12 cellular contexts compared by ENCODE assay signal in genomic region chr1:67647036-67647798, GRCh38. TPM values are rescaled to one million over a fixed set of nuclear protein-coding genes. Genes with fewer than 3 reads are reported as not detected.
DNase-seq lines count a peak whose midpoint lies in the region; TF ChIP-seq lines count a peak whose summit lies in the region.
"Had no signal": no experiment of that assay in that cellular context is flagged by ENCODE, and none has a peak within 500 bp of the region (broad histone marks: within the 10 kb centered on the region; RNA-seq: fewer than 3 reads in every experiment).

No MANE protein-coding gene starts in this region.

- DNase-seq in BE2C (peak; percentile 66), NCI-H1694 treated with DMSO at 0.1 percent for 48 hours (lab: John Stamatoyannopoulos, UW) (peak; percentile 88), MCF 10A (ENCODE audit: unreplicated experiment) (peak; percentile 87), mesenchymal stem cell (peak; percentile 17), NCI-H1436 (lab: John Stamatoyannopoulos, UW) (no peak), COLO668 (lab: John Stamatoyannopoulos, UW; ENCODE audit: unreplicated experiment) (no peak), KBM-7 (no peak)
- DNase-seq in activated naive CD4-positive, alpha-beta T cell treated with anti-CD3 and anti-CD28 coated beads for 36 hours = no peak
- DNase-seq: activated naive CD8-positive, alpha-beta T cell treated with anti-CD3 and anti-CD28 coated beads, Interleukin-2, amount 50 U/mL, for 24 hours; CD4-positive, CD25-positive, alpha-beta regulatory T cell; immature natural killer cell had no signal

- no peak overlapping the region for H4K8ac ChIP-seq in mesenchymal stem cell (ENCODE audit: low read length)

- H3K4me1 Mint-ChIP-seq in MCF 10A (ENCODE audit: insufficient read depth, unreplicated experiment) = no peaks in the 10 kb centered on the region
- no peaks in the 10 kb centered on the region for H3K4me1 Mint-ChIP-seq in activated naive CD4-positive, alpha-beta T cell treated with anti-CD3 and anti-CD28 coated beads for 36 hours (ENCODE audit: low read depth)
- H3K4me1 Mint-ChIP-seq: activated naive CD8-positive, alpha-beta T cell treated with anti-CD3 and anti-CD28 coated beads, Interleukin-2, amount 50 U/mL, for 24 hours; CD4-positive, CD25-positive, alpha-beta regulatory T cell; immature natural killer cell had no signal

- no peak overlapping the region for H2BK15ac ChIP-seq in mesenchymal stem cell (ENCODE audit: low read depth, poor library complexity, severe bottlenecking)

- no peaks in the 10 kb centered on the region for H3K9me3 ChIP-seq in BE2C
- no peaks in the 10 kb centered on the region for H3K9me3 ChIP-seq in mesenchymal stem cell (ENCODE audit: control insufficient read depth, low read length)

- no peak overlapping the region for H3K4ac ChIP-seq in mesenchymal stem cell (ENCODE audit: low read depth in 1 of 2, low read length in 2 of 2)

- no peak overlapping the region for H3K14ac ChIP-seq in mesenchymal stem cell (ENCODE audit: low read length in 2 of 2)

- H2AFZ ChIP-seq in mesenchymal stem cell (ENCODE audit: low read depth, low read length) = no peak overlapping the region

- H2BK120ac ChIP-seq in mesenchymal stem cell (ENCODE audit: low read depth, low read length) = no peak overlapping the region

- no peaks in the 10 kb centered on the region for H3K79me1 ChIP-seq in mesenchymal stem cell (replicated peaks; ENCODE audit: low read length, poor library complexity, severe bottlenecking)

- H3K4me3 Mint-ChIP-seq in MCF 10A (ENCODE audit: unreplicated experiment) = no peak overlapping the region
- H3K4me3 Mint-ChIP-seq in activated naive CD4-positive, alpha-beta T cell treated with anti-CD3 and anti-CD28 coated beads for 36 hours = no peak overlapping the region
- H3K4me3 Mint-ChIP-seq: activated naive CD8-positive, alpha-beta T cell treated with anti-CD3 and anti-CD28 coated beads, Interleukin-2, amount 50 U/mL, for 24 hours; CD4-positive, CD25-positive, alpha-beta regulatory T cell; immature natural killer cell had no signal

- peaks cover 16% of the 10 kb centered on the region for H3K4me1 ChIP-seq in BE2C
- H3K4me1 ChIP-seq in mesenchymal stem cell (ENCODE audit: control insufficient read depth, insufficient read depth, low read depth, low read length) = peaks cover 10% of the 10 kb centered on the region

- H3K4me3 ChIP-seq in BE2C (ENCODE audit: low read depth, low read length) (no peak overlapping the region; the same call in 1 of the 2 replicates), mesenchymal stem cell (ENCODE audit: insufficient read depth in 1 of 2, low read depth in 1 of 2, low read length in 2 of 2) (no peak overlapping the region)

- H2BK5ac ChIP-seq in mesenchymal stem cell (ENCODE audit: low read depth, low read length, poor library complexity, severe bottlenecking) = no peak overlapping the region

- H2BK12ac ChIP-seq in mesenchymal stem cell (ENCODE audit: low read length in 2 of 2) = peak overlapping the region in 1 of 2 experiments; percentile 72

- no peak for TF ChIP-seq CTCF in BE2C (IDR thresholded peaks at IDR 0.05; ENCODE audit: low read depth, low read length)
- no peak for TF ChIP-seq CTCF in MCF 10A (IDR thresholded peaks at IDR 0.05; ENCODE audit: unreplicated experiment)

- POLR2A ChIA-PET in MCF 10A (lab: Yijun Ruan, JAX) = interaction anchor here (1.0 to 2.4 kb wide), 4 partner anchors 9 to 86 kb away, joined by 3 to 11 read pairs (median 7); partner anchors contain the start of gene GADD45A

- intact Hi-C loops in MCF 10A (cut with micrococcal nuclease) = no loop called here
- intact Hi-C loops in activated naive CD4-positive, alpha-beta T cell treated with anti-CD3 and anti-CD28 coated beads for 36 hours (cut with micrococcal nuclease) = no loop called here

- no peak overlapping the region for H4K91ac ChIP-seq in mesenchymal stem cell (ENCODE audit: low read length)

- CTCF ChIA-PET in MCF 10A (lab: Yijun Ruan, JAX) = interaction anchor here (0.7 kb wide), 1 partner anchor 9 kb away, joined by 4 read pairs; no protein-coding TSS in a partner anchor
- CTCF ChIA-PET in activated naive CD4-positive, alpha-beta T cell treated with anti-CD3 and anti-CD28 coated beads for 36 hours (lab: Charles Lee) = interaction anchor here (0.7 to 1.7 kb wide), 3 partner anchors 113 to 119 kb away, joined by 4 to 5 read pairs (median 4); no protein-coding TSS in a partner anchor

- no peaks in the 10 kb centered on the region for H3K27me3 Mint-ChIP-seq in MCF 10A (ENCODE audit: insufficient read depth, unreplicated experiment)
- no peaks in the 10 kb centered on the region for H3K27me3 Mint-ChIP-seq in activated naive CD4-positive, alpha-beta T cell treated with anti-CD3 and anti-CD28 coated beads for 36 hours (ENCODE audit: low read depth)
- H3K27me3 Mint-ChIP-seq: activated naive CD8-positive, alpha-beta T cell treated with anti-CD3 and anti-CD28 coated beads, Interleukin-2, amount 50 U/mL, for 24 hours had no signal

- WGBS in mesenchymal stem cell = 42% methylated on average over 5 of the region's 7 CpGs

- H3K23ac ChIP-seq in mesenchymal stem cell (ENCODE audit: low read length in 2 of 2) = no peak overlapping the region

- H3K36me3 ChIP-seq in BE2C (no peaks in the 10 kb centered on the region), mesenchymal stem cell (ENCODE audit: control insufficient read depth in 1 of 2, insufficient read depth in 2 of 2, low read depth in 1 of 2, low read length in 2 of 2) (peaks cover 0 to 3% of the 10 kb centered on the region in 2 experiments)

- H3K9me3 Mint-ChIP-seq in MCF 10A (ENCODE audit: unreplicated experiment) = no peaks in the 10 kb centered on the region
- no peaks in the 10 kb centered on the region for H3K9me3 Mint-ChIP-seq in activated naive CD4-positive, alpha-beta T cell treated with anti-CD3 and anti-CD28 coated beads for 36 hours
- H3K9me3 Mint-ChIP-seq: activated naive CD8-positive, alpha-beta T cell treated with anti-CD3 and anti-CD28 coated beads, Interleukin-2, amount 50 U/mL, for 24 hours; CD4-positive, CD25-positive, alpha-beta regulatory T cell; immature natural killer cell had no signal

- H3K4me2 ChIP-seq in mesenchymal stem cell (ENCODE audit: low read length, poor library complexity, severe bottlenecking) = no peak overlapping the region

- no peak overlapping the region for H3K27ac Mint-ChIP-seq in MCF 10A (ENCODE audit: low read depth, unreplicated experiment)
- no peak overlapping the region for H3K27ac Mint-ChIP-seq in activated naive CD4-positive, alpha-beta T cell treated with anti-CD3 and anti-CD28 coated beads for 36 hours
- H3K27ac Mint-ChIP-seq: activated naive CD8-positive, alpha-beta T cell treated with anti-CD3 and anti-CD28 coated beads, Interleukin-2, amount 50 U/mL, for 24 hours; CD4-positive, CD25-positive, alpha-beta regulatory T cell; immature natural killer cell had no signal

- no peaks in the 10 kb centered on the region for H3K36me3 Mint-ChIP-seq in MCF 10A (ENCODE audit: insufficient read depth, unreplicated experiment)
- H3K36me3 Mint-ChIP-seq in activated naive CD4-positive, alpha-beta T cell treated with anti-CD3 and anti-CD28 coated beads for 36 hours (ENCODE audit: low read depth) = no peaks in the 10 kb centered on the region
- H3K36me3 Mint-ChIP-seq: CD4-positive, CD25-positive, alpha-beta regulatory T cell; immature natural killer cell had no signal

- H3K18ac ChIP-seq in mesenchymal stem cell (ENCODE audit: low read depth in 1 of 2, low read length in 2 of 2) = no peak overlapping the region

- in situ Hi-C loops in KBM-7 (cut with MboI; ENCODE audit: low pct_unique_long_range_greater_than_20kb, low sequenced_read_pairs) = no loop called here

- no TSS peak for BruUV-seq in MCF 10A (replicated peaks; lab: Mats Ljungman, UMichigan)

- peak overlapping the region; percentile 25 for H3K9ac ChIP-seq in mesenchymal stem cell (ENCODE audit: low read length)

- no peaks in the 10 kb centered on the region for H3K27me3 ChIP-seq in BE2C
- no peaks in the 10 kb centered on the region for H3K27me3 ChIP-seq in mesenchymal stem cell (ENCODE audit: control insufficient read depth in 1 of 2, insufficient read depth in 1 of 2, low read length in 2 of 2)

- H3K27ac ChIP-seq in mesenchymal stem cell (ENCODE audit: low read length, poor library complexity, severe bottlenecking) = no peak overlapping the region
- H3K27ac ChIP-seq: HL-60 had no signal

- H2AK5ac ChIP-seq in mesenchymal stem cell (ENCODE audit: low read length, severe bottlenecking) = no peak overlapping the region

RNA-seq across cellular contexts. Expression of gene GADD45A, which starts 37.8 kb away (rescaled TPM):
- 64.4 TPM for polyA plus RNA-seq in BE2C (2012; ENCODE audit: insufficient read depth, insufficient read length, low read depth)
- 183 and 225 TPM in 2 replicates for total RNA-seq in MCF 10A (2022)
- 46.4 TPM for polyA plus RNA-seq in mesenchymal stem cell (2013, experiment 1 of 2)
- 48.5 TPM for polyA plus RNA-seq in mesenchymal stem cell (2013, experiment 2 of 2)
- 10 to 100 TPM; 47.0 to 48.3 TPM for total RNA-seq in activated naive CD4-positive, alpha-beta T cell treated with anti-CD3 and anti-CD28 coated beads for 36 hours

Comparison
In these comparisons a context has a peak if more than half of its experiments do, and no peak if none do; other contexts are left out.
1. DNase-seq: peak in BE2C (single experiment), NCI-H1694 treated with DMSO at 0.1 percent for 48 hours (single experiment), MCF 10A (single experiment) and mesenchymal stem cell (single experiment); none in NCI-H1436 (single experiment), COLO668 (single experiment), activated naive CD4-positive, alpha-beta T cell treated with anti-CD3 and anti-CD28 coated beads for 36 hours (single experiment) and KBM-7 (single experiment).